ENCODE assay signal across 1 cellular context in genomic region chr16:67701420-67701819, GRCh38.
TF ChIP-seq lines count a peak whose summit lies in the region.

No MANE protein-coding gene starts in this region.

TF ChIP-seq in GM12878, 131 proteins besides CTCF, POLR2A, EP300 and RAD21:
- TF ChIP-seq NRF1 (conservative IDR thresholded peaks at IDR 0.05; ENCODE audit: low read depth, low read length) (no peak), RBBP5 (conservative IDR thresholded peaks at IDR 0.05) (no peak), SMAD5 (IDR thresholded peaks at IDR 0.05; ENCODE audit: low read depth) (no peak), ZBTB40 (IDR thresholded peaks at IDR 0.05; ENCODE audit: borderline replicate concordance) (no peak), MXI1 (IDR thresholded peaks at IDR 0.05; ENCODE audit: low read depth, low read length) (no peak)
- TF ChIP-seq, protein P1, sequence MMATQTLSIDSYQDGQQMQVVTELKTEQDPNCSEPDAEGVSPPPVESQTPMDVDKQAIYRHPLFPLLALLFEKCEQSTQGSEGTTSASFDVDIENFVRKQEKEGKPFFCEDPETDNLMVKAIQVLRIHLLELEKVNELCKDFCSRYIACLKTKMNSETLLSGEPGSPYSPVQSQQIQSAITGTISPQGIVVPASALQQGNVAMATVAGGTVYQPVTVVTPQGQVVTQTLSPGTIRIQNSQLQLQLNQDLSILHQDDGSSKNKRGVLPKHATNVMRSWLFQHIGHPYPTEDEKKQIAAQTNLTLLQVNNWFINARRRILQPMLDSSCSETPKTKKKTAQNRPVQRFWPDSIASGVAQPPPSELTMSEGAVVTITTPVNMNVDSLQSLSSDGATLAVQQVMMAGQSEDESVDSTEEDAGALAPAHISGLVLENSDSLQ (IDR thresholded peaks at IDR 0.05) = no peak
- TF ChIP-seq, protein P2, sequence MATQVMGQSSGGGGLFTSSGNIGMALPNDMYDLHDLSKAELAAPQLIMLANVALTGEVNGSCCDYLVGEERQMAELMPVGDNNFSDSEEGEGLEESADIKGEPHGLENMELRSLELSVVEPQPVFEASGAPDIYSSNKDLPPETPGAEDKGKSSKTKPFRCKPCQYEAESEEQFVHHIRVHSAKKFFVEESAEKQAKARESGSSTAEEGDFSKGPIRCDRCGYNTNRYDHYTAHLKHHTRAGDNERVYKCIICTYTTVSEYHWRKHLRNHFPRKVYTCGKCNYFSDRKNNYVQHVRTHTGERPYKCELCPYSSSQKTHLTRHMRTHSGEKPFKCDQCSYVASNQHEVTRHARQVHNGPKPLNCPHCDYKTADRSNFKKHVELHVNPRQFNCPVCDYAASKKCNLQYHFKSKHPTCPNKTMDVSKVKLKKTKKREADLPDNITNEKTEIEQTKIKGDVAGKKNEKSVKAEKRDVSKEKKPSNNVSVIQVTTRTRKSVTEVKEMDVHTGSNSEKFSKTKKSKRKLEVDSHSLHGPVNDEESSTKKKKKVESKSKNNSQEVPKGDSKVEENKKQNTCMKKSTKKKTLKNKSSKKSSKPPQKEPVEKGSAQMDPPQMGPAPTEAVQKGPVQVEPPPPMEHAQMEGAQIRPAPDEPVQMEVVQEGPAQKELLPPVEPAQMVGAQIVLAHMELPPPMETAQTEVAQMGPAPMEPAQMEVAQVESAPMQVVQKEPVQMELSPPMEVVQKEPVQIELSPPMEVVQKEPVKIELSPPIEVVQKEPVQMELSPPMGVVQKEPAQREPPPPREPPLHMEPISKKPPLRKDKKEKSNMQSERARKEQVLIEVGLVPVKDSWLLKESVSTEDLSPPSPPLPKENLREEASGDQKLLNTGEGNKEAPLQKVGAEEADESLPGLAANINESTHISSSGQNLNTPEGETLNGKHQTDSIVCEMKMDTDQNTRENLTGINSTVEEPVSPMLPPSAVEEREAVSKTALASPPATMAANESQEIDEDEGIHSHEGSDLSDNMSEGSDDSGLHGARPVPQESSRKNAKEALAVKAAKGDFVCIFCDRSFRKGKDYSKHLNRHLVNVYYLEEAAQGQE (IDR thresholded peaks at IDR 0.05; ENCODE audit: low read depth, low read length) = no peak
